9 cellular contexts compared by ENCODE assay signal in the genomic region with DNA sequence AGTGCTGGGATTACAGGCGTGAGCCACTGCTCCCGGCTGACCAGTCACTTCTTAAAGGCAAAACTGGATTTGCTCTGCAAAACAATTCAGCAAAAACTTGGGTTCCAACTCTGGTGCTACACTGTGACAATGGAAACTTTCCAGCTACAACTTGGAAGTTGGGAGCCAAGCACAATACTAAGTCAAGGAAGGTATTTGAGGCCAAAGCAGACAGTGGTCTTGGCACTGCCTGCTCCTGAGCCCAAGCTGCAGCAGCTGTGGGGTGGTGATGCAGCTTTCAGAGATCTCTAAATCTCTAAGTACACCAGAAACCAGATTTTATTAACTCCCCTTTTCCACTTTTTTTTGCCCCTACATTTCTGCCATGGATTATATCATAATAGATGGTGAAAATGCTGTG. TPM values are rescaled to one million over a fixed set of nuclear protein-coding genes. Genes with fewer than 3 reads are reported as not detected.
DNase-seq lines count a peak whose midpoint lies in the region; ATAC-seq and FAIRE-seq lines count a peak whose summit lies in the region.
"Had no signal": no experiment of that assay in that cellular context is flagged by ENCODE, and none has a peak within 500 bp of the region (broad histone marks: within the 10 kb centered on the region; RNA-seq: fewer than 3 reads in every experiment).

No MANE protein-coding gene starts in this region.

- H3K4me3 Mint-ChIP-seq in T-helper 2 cell treated with Interferon-gamma antibody and Interleukin-4, amounts not matched to agents 5 μg/mL and 100 μg/mL, for 36 hours, result no peak overlapping the region
- H3K4me3 Mint-ChIP-seq in activated T-helper 2 cell treated with anti-CD3 and anti-CD28 coated beads, Interferon-gamma antibody, Interleukin-2, Interleukin-4, amounts not matched to agents 10 μg/mL and 5 μg/mL and 100 μg/mL, durations not matched to agents 14 hours and 24 hours and 36 hours (ENCODE audit: low read depth), result no peak overlapping the region
- H3K4me3 Mint-ChIP-seq in stimulated activated naive B cell treated with anti-CD40 and anti-IgM and Interleukin-4, amounts not matched to agents 10 μg/mL and 1 μg/mL and 100 μg/mL, for 72 hours, result peak overlapping the region; percentile 69 to 77

- peaks cover 15% of the 10 kb centered on the region for H3K4me1 Mint-ChIP-seq in T-helper 2 cell treated with Interferon-gamma antibody and Interleukin-4, amounts not matched to agents 5 μg/mL and 100 μg/mL, for 36 hours (ENCODE audit: low read depth)
- peaks cover 23% of the 10 kb centered on the region for H3K4me1 Mint-ChIP-seq in activated T-helper 2 cell treated with anti-CD3 and anti-CD28 coated beads, Interferon-gamma antibody, Interleukin-2, Interleukin-4, amounts not matched to agents 10 μg/mL and 5 μg/mL and 100 μg/mL, durations not matched to agents 14 hours and 24 hours and 36 hours (ENCODE audit: low read depth)
- H3K4me1 Mint-ChIP-seq in stimulated activated naive B cell treated with anti-CD40 and anti-IgM and Interleukin-4, amounts not matched to agents 10 μg/mL and 1 μg/mL and 100 μg/mL, for 72 hours, result peaks cover 33 to 49% of the 10 kb centered on the region in 2 donors

- no peak for FAIRE-seq in GM19239 (lab: Jason Lieb, UNC)

- peaks cover 16% of the 10 kb centered on the region for H3K27me3 Mint-ChIP-seq in T-helper 2 cell treated with Interferon-gamma antibody and Interleukin-4, amounts not matched to agents 5 μg/mL and 100 μg/mL, for 36 hours (ENCODE audit: low read depth)
- peaks cover 26% of the 10 kb centered on the region for H3K27me3 Mint-ChIP-seq in activated T-helper 2 cell treated with anti-CD3 and anti-CD28 coated beads, Interferon-gamma antibody, Interleukin-2, Interleukin-4, amounts not matched to agents 10 μg/mL and 5 μg/mL and 100 μg/mL, durations not matched to agents 14 hours and 24 hours and 36 hours (ENCODE audit: low read depth)
- peaks cover 6 to 9% of the 10 kb centered on the region in 2 donors for H3K27me3 Mint-ChIP-seq in stimulated activated naive B cell treated with anti-CD40 and anti-IgM and Interleukin-4, amounts not matched to agents 10 μg/mL and 1 μg/mL and 100 μg/mL, for 72 hours

- no peak for ATAC-seq in stimulated activated naive B cell treated with anti-CD40 and anti-IgM and Interleukin-4, amounts not matched to agents 10 μg/mL and 1 μg/mL and 100 μg/mL, for 72 hours (replicated peaks)

- H3K36me3 Mint-ChIP-seq in T-helper 2 cell treated with Interferon-gamma antibody and Interleukin-4, amounts not matched to agents 5 μg/mL and 100 μg/mL, for 36 hours (ENCODE audit: low read depth), result no peaks in the 10 kb centered on the region
- no peaks in the 10 kb centered on the region for H3K36me3 Mint-ChIP-seq in activated T-helper 2 cell treated with anti-CD3 and anti-CD28 coated beads, Interferon-gamma antibody, Interleukin-2, Interleukin-4, amounts not matched to agents 10 μg/mL and 5 μg/mL and 100 μg/mL, durations not matched to agents 14 hours and 24 hours and 36 hours (ENCODE audit: low read depth)
- H3K36me3 Mint-ChIP-seq in stimulated activated naive B cell treated with anti-CD40 and anti-IgM and Interleukin-4, amounts not matched to agents 10 μg/mL and 1 μg/mL and 100 μg/mL, for 72 hours, result no peaks in the 10 kb centered on the region

- no peaks in the 10 kb centered on the region for H3K9me3 Mint-ChIP-seq in T-helper 2 cell treated with Interferon-gamma antibody and Interleukin-4, amounts not matched to agents 5 μg/mL and 100 μg/mL, for 36 hours
- no peaks in the 10 kb centered on the region for H3K9me3 Mint-ChIP-seq in activated T-helper 2 cell treated with anti-CD3 and anti-CD28 coated beads, Interferon-gamma antibody, Interleukin-2, Interleukin-4, amounts not matched to agents 10 μg/mL and 5 μg/mL and 100 μg/mL, durations not matched to agents 14 hours and 24 hours and 36 hours
- H3K9me3 Mint-ChIP-seq in stimulated activated naive B cell treated with anti-CD40 and anti-IgM and Interleukin-4, amounts not matched to agents 10 μg/mL and 1 μg/mL and 100 μg/mL, for 72 hours, result no peaks in the 10 kb centered on the region

- H3K27ac Mint-ChIP-seq in T-helper 2 cell treated with Interferon-gamma antibody and Interleukin-4, amounts not matched to agents 5 μg/mL and 100 μg/mL, for 36 hours, result peak overlapping the region; percentile 69
- peak overlapping the region; percentile 86 for H3K27ac Mint-ChIP-seq in activated T-helper 2 cell treated with anti-CD3 and anti-CD28 coated beads, Interferon-gamma antibody, Interleukin-2, Interleukin-4, amounts not matched to agents 10 μg/mL and 5 μg/mL and 100 μg/mL, durations not matched to agents 14 hours and 24 hours and 36 hours
- H3K27ac Mint-ChIP-seq in stimulated activated naive B cell treated with anti-CD40 and anti-IgM and Interleukin-4, amounts not matched to agents 10 μg/mL and 1 μg/mL and 100 μg/mL, for 72 hours, result peak overlapping the region; percentile 92

- intact Hi-C loops in activated T-helper 2 cell treated with anti-CD3 and anti-CD28 coated beads, Interferon-gamma antibody, Interleukin-2, Interleukin-4, amounts not matched to agents 10 μg/mL and 5 μg/mL and 100 μg/mL, durations not matched to agents 14 hours and 24 hours and 36 hours (cut with micrococcal nuclease), result loop anchor here (2.0 to 5.0 kb wide), 3 partner anchors 230 to 420 kb away; no protein-coding TSS in a partner anchor

- DNase-seq in T-helper 2 cell treated with Interferon-gamma antibody and Interleukin-4, amounts not matched to agents 5 μg/mL and 100 μg/mL, for 36 hours (ENCODE audit: low spot score), result no peak
- DNase-seq in T-helper 2 cell (no peak), globus pallidus (ENCODE audit: low spot score) (peak; percentile 23), islet precursor cell (no peak), hepatic stellate cell (ENCODE audit: low spot score) (no peak), GM19239 (ENCODE audit: insufficient read length, low spot score) (no peak)
- DNase-seq in activated T-helper 2 cell treated with anti-CD3 and anti-CD28 coated beads, Interferon-gamma antibody, Interleukin-2, Interleukin-4, amounts not matched to agents 10 μg/mL and 5 μg/mL and 100 μg/mL, durations not matched to agents 14 hours and 24 hours and 36 hours (ENCODE audit: low spot score), result no peak
- no peak for DNase-seq in stimulated activated naive B cell treated with anti-CD40 and anti-IgM and Interleukin-4, amounts not matched to agents 10 μg/mL and 1 μg/mL and 100 μg/mL, for 72 hours
- DNase-seq: NCI-H2081 treated with DMSO at 0.1 percent for 48 hours had no signal

RNA-seq across cellular contexts. Expression of gene ADM, which starts 17.5 kb away (rescaled TPM):
- total RNA-seq in activated T-helper 2 cell treated with anti-CD3 and anti-CD28 coated beads, Interferon-gamma antibody, Interleukin-2, Interleukin-4, amounts not matched to agents 10 μg/mL and 5 μg/mL and 100 μg/mL, durations not matched to agents 14 hours and 24 hours and 36 hours, result 2.3 and 3.5 TPM in 2 replicates

RNA-seq across cellular contexts. Expression of gene SBF2, which starts 28.4 kb away (rescaled TPM):
- total RNA-seq in activated T-helper 2 cell treated with anti-CD3 and anti-CD28 coated beads, Interferon-gamma antibody, Interleukin-2, Interleukin-4, amounts not matched to agents 10 μg/mL and 5 μg/mL and 100 μg/mL, durations not matched to agents 14 hours and 24 hours and 36 hours, result 4.2 and 4.9 TPM in 2 replicates

Comparison
In these comparisons a context has a peak if more than half of its experiments do, and no peak if none do; other contexts are left out.
1. H3K4me3 Mint-ChIP-seq: peak in stimulated activated naive B cell treated with anti-CD40 and anti-IgM and Interleukin-4, amounts not matched to agents 10 μg/mL and 1 μg/mL and 100 μg/mL, for 72 hours (2 of 2); none in T-helper 2 cell treated with Interferon-gamma antibody and Interleukin-4, amounts not matched to agents 5 μg/mL and 100 μg/mL, for 36 hours (single experiment) and activated T-helper 2 cell treated with anti-CD3 and anti-CD28 coated beads, Interferon-gamma antibody, Interleukin-2, Interleukin-4, amounts not matched to agents 10 μg/mL and 5 μg/mL and 100 μg/mL, durations not matched to agents 14 hours and 24 hours and 36 hours (single experiment).
2. Peak in every context shown above with its lines, with median percentiles within 50 percentile points of each other: H3K27ac Mint-ChIP-seq.